8 cellular contexts compared by ENCODE assay signal in genomic region chr13:83740622-83741021, GRCh38.
"Had no signal": no experiment of that assay in that cellular context is flagged by ENCODE, and none has a peak within 500 bp of the region (broad histone marks: within the 10 kb centered on the region; RNA-seq: fewer than 3 reads in every experiment).

No MANE protein-coding gene starts in this region.

- FAIRE-seq: HepG2, HTR-8/SVneo, K562 had no signal

- H3K4me3 ChIP-seq: K562 had no signal

- H3K27ac ChIP-seq: HL-60, KMS-11 had no signal

- DNase-seq: IMR-90, KBM-7, KG1 had no signal

- H3K4me2 ChIP-seq: KMS-11 had no signal

- H3K9ac ChIP-seq: KMS-11 had no signal
